In genomic region chr5:119136666-119137318, GRCh38 we compare ENCODE assay signal across 3 cellular contexts.
TF ChIP-seq lines count a peak whose summit lies in the region.

No MANE protein-coding gene starts in this region.

TF ChIP-seq in GM12878, 131 proteins besides CTCF, POLR2A, EP300 and RAD21:
- TF ChIP-seq CBX5 (IDR thresholded peaks at IDR 0.05; ENCODE audit: low read depth) (0 out of 2 replicates have a peak, but pooled peaks have one; percentile 26), CREM (IDR thresholded peaks at IDR 0.05; ENCODE audit: low read depth) (no peak)

TF ChIP-seq in H1, 55 proteins besides CTCF, POLR2A, EP300 and RAD21:
- 0 out of 2 replicates have a peak, but pooled peaks have one; percentile 19 for TF ChIP-seq E2F6 (IDR thresholded peaks at IDR 0.05)
- no peak for TF ChIP-seq BRCA1 (IDR thresholded peaks at IDR 0.05; ENCODE audit: low read depth, low read length)

TF ChIP-seq in HepG2, 621 proteins besides CTCF, POLR2A, EP300 and RAD21:
- TF ChIP-seq IRF2 (CRISPR knock-in tag; IDR thresholded peaks at IDR 0.05), result no peak
- no peak for TF ChIP-seq SKIL (CRISPR knock-in tag; IDR thresholded peaks at IDR 0.05; ENCODE audit: borderline replicate concordance)
- no peak for TF ChIP-seq NFYC (CRISPR knock-in tag; IDR thresholded peaks at IDR 0.05)
- no peak for TF ChIP-seq ZFX (CRISPR knock-in tag; IDR thresholded peaks at IDR 0.05; ENCODE audit: low read depth)
- TF ChIP-seq RERE (CRISPR knock-in tag; IDR thresholded peaks at IDR 0.05; ENCODE audit: low read depth), result no peak
- no peak for TF ChIP-seq JDP2 (CRISPR knock-in tag; IDR thresholded peaks at IDR 0.05; ENCODE audit: borderline replicate concordance)
- TF ChIP-seq ZNF280D (CRISPR knock-in tag; IDR thresholded peaks at IDR 0.05), result no peak
- no peak for TF ChIP-seq ADNP (CRISPR knock-in tag; IDR thresholded peaks at IDR 0.05)
- TF ChIP-seq ZNF143 (CRISPR knock-in tag; IDR thresholded peaks at IDR 0.05), result no peak
- no peak for TF ChIP-seq ZBTB8A (CRISPR knock-in tag; IDR thresholded peaks at IDR 0.05; ENCODE audit: borderline replicate concordance, low read depth)
- TF ChIP-seq NFE2L1 (CRISPR knock-in tag; IDR thresholded peaks at IDR 0.05; ENCODE audit: borderline replicate concordance), result no peak
- TF ChIP-seq ZMYM2 (CRISPR knock-in tag; IDR thresholded peaks at IDR 0.05), result no peak
- no peak for TF ChIP-seq MLX (CRISPR knock-in tag; IDR thresholded peaks at IDR 0.05)
- no peak for TF ChIP-seq HOXA7 (CRISPR knock-in tag; IDR thresholded peaks at IDR 0.05)
- TF ChIP-seq CBX5 (CRISPR knock-in tag; IDR thresholded peaks at IDR 0.05; ENCODE audit: borderline replicate concordance), result no peak
- TF ChIP-seq ZNF234 (CRISPR knock-in tag; conservative IDR thresholded peaks at IDR 0.05), result no peak
